In the genomic region with DNA sequence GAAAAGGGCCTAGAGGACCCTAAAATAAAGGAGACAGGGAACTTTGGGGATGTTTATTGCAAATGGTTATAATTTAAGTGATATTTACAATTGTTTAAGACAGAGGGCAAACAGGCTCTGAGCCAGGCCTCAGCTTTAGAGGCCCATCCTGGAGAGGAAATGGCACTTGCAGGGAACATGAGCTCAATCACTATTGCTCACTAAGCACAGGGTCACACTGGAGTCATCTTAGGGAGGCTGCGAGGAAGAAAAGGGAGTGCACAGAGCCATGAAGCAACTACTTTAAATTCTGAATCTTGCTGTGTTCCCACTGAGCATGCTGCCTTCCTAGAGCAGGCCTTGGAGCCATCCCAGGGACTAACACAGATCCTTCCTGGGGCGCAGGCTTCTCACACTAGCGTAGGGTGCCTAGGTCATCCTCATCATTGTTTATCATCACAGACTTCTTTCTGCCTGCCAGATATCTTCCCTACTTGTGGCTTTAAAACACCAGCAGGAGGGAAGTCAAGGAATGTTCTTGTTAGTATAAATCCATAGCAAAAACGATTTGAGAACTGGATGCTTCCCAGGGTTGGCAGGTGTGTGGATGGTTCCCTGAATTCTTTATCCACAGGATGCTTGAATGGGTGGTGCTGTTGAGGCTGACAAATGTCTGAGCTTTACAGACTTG, we compare ENCODE assay signal across 21 cellular contexts. TPM values are rescaled to one million over a fixed set of nuclear protein-coding genes. Genes with fewer than 3 reads are reported as not detected.
DNase-seq lines count a peak whose midpoint lies in the region; ATAC-seq and TF ChIP-seq lines count a peak whose summit lies in the region.
"Had no signal": no experiment of that assay in that cellular context is flagged by ENCODE, and none has a peak within 500 bp of the region (broad histone marks: within the 10 kb centered on the region; RNA-seq: fewer than 3 reads in every experiment).

No MANE protein-coding gene starts in this region.

- no peak for ATAC-seq in effector memory CD8-positive, alpha-beta T cell (replicated peaks)
- no peak for ATAC-seq in HG03135 (IDR thresholded peaks at IDR 0.05; ENCODE audit: unreplicated experiment)
- ATAC-seq: activated CD4-positive, alpha-beta T cell treated with anti-CD3 and anti-CD28 coated beads for 36 hours had no signal

- H3K36me3 Mint-ChIP-seq in CD14-positive monocyte, result peaks cover 58 to 84% of the 10 kb centered on the region in 2 donors
- peaks cover 12% of the 10 kb centered on the region for H3K36me3 Mint-ChIP-seq in Calu3 (ENCODE audit: insufficient read depth, unreplicated experiment)
- peaks cover 9% of the 10 kb centered on the region for H3K36me3 Mint-ChIP-seq in effector memory CD8-positive, alpha-beta T cell (ENCODE audit: insufficient read depth)

- H3K4me1 Mint-ChIP-seq in CD14-positive monocyte (peaks cover 15% of the 10 kb centered on the region), Calu3 (ENCODE audit: low read depth, unreplicated experiment) (peaks cover 11% of the 10 kb centered on the region)
- H3K4me1 Mint-ChIP-seq in effector memory CD8-positive, alpha-beta T cell (ENCODE audit: low read depth in 2 of 2), result peaks cover 37% of the 10 kb centered on the region in 2 donors

- CTCF ChIA-PET in Calu3 (lab: Charles Lee), result no interaction called here

- intact Hi-C loops in CD14-positive monocyte (cut with micrococcal nuclease) (loop anchor here (5.0 to 10.0 kb wide), 4 partner anchors 197 to 697 kb away; a partner anchor contains a TSS), Calu3 (cut with micrococcal nuclease; ENCODE audit: unreplicated experiment) (no loop called here)

- H3K4me3 ChIP-seq in astrocyte of the spinal cord (ENCODE audit: low read depth, low read length), result no peak overlapping the region
- H3K4me3 ChIP-seq: cardiac muscle cell, esophagus muscularis mucosa, Peyer's patch, skin epidermis, uterus had no signal

- H3K27me3 Mint-ChIP-seq in CD14-positive monocyte (ENCODE audit: low read depth in 3 of 3), result no peaks in the 10 kb centered on the region
- no peaks in the 10 kb centered on the region for H3K27me3 Mint-ChIP-seq in Calu3 (ENCODE audit: unreplicated experiment)
- H3K27me3 Mint-ChIP-seq in effector memory CD8-positive, alpha-beta T cell, result no peaks in the 10 kb centered on the region
- H3K27me3 Mint-ChIP-seq: activated CD4-positive, alpha-beta T cell treated with anti-CD3 and anti-CD28 coated beads for 36 hours; naive B cell had no signal

- DNase-seq in CD14-positive monocyte (ENCODE audit: low spot score), result no peak
- DNase-seq in Calu3, result no peak
- DNase-seq in astrocyte of the spinal cord (ENCODE audit: low read depth, low spot score), result peak; percentile 78
- peak; percentile 12 for DNase-seq in left kidney (ENCODE audit: low read depth, low spot score)
- no peak for DNase-seq in effector memory CD8-positive, alpha-beta T cell
- DNase-seq in NCI-H2107 (lab: John Stamatoyannopoulos, UW), result no peak
- DNase-seq: activated CD4-positive, alpha-beta T cell treated with anti-CD3 and anti-CD28 coated beads for 36 hours; activated naive CD4-positive, alpha-beta T cell treated with anti-CD3 and anti-CD28 coated beads, Interleukin-2, amount 50 U/mL, for 16 hours; GDM1; glutamatergic neuron; naive B cell; NCI-H146; NCI-H82; Peyer's patch; SK-N-SH; stimulated activated CD4-positive, alpha-beta T cell treated with anti-CD3 and anti-CD28 coated beads, Interleukin-4, amount 100 ng/mL, for 24 hours; uterus had no signal

- in situ Hi-C loops in astrocyte of the spinal cord (cut with HindIII; ENCODE audit: low sequenced_read_pairs), result no loop called here

- no peak overlapping the region for H3K4me3 Mint-ChIP-seq in CD14-positive monocyte
- no peak overlapping the region for H3K4me3 Mint-ChIP-seq in Calu3 (ENCODE audit: low read depth, unreplicated experiment)
- no peak overlapping the region for H3K4me3 Mint-ChIP-seq in effector memory CD8-positive, alpha-beta T cell
- H3K4me3 Mint-ChIP-seq: activated CD4-positive, alpha-beta T cell treated with anti-CD3 and anti-CD28 coated beads for 36 hours had no signal

- BruUV-seq in Calu3 (replicated peaks; lab: Mats Ljungman, UMichigan), result TSS peak; percentile 78

- peaks cover 0 to 2% (median 0%) of the 10 kb centered on the region in 7 donors for H3K9me3 Mint-ChIP-seq in CD14-positive monocyte
- no peaks in the 10 kb centered on the region for H3K9me3 Mint-ChIP-seq in Calu3 (ENCODE audit: low read depth, unreplicated experiment)
- no peaks in the 10 kb centered on the region for H3K9me3 Mint-ChIP-seq in effector memory CD8-positive, alpha-beta T cell
- H3K9me3 Mint-ChIP-seq: naive B cell had no signal

- H3K27ac Mint-ChIP-seq in CD14-positive monocyte (peak overlapping the region in 4 of 7 donors; percentile 15 to 80 (median 64)), Calu3 (ENCODE audit: unreplicated experiment) (no peak overlapping the region)
- H3K27ac Mint-ChIP-seq in effector memory CD8-positive, alpha-beta T cell, result no peak overlapping the region
- H3K27ac Mint-ChIP-seq: activated CD4-positive, alpha-beta T cell treated with anti-CD3 and anti-CD28 coated beads for 36 hours had no signal

- TF ChIP-seq CTCF in CD14-positive monocyte (IDR thresholded peaks at IDR 0.05), result no peak
- no peak for TF ChIP-seq CTCF in Calu3 (IDR thresholded peaks at IDR 0.05; ENCODE audit: unreplicated experiment)
- TF ChIP-seq CTCF in astrocyte of the spinal cord (IDR thresholded peaks at IDR 0.05; ENCODE audit: low read depth, low read length), result no peak

RNA-seq across cellular contexts. Expression of a gene that starts 12.7 kb away (rescaled TPM):
- polyA plus RNA-seq in CD14-positive monocyte, result 10 to 100 TPM; 26.5 to 37.9 TPM
- 43.1 and 48.0 TPM in 2 replicates for total RNA-seq in Calu3 (2022)

Comparison
In these comparisons a context has a peak if more than half of its experiments do, and no peak if none do; other contexts are left out.
1. DNase-seq: peak in astrocyte of the spinal cord (single experiment) and left kidney (single experiment); none in CD14-positive monocyte (single experiment), Calu3 (single experiment), effector memory CD8-positive, alpha-beta T cell (0 of 3) and NCI-H2107 (single experiment).
2. H3K27ac Mint-ChIP-seq: peak in CD14-positive monocyte (4 of 7); none in Calu3 (single experiment) and effector memory CD8-positive, alpha-beta T cell (0 of 2).